ENCODE assay signal across 8 cellular contexts in the genomic region with DNA sequence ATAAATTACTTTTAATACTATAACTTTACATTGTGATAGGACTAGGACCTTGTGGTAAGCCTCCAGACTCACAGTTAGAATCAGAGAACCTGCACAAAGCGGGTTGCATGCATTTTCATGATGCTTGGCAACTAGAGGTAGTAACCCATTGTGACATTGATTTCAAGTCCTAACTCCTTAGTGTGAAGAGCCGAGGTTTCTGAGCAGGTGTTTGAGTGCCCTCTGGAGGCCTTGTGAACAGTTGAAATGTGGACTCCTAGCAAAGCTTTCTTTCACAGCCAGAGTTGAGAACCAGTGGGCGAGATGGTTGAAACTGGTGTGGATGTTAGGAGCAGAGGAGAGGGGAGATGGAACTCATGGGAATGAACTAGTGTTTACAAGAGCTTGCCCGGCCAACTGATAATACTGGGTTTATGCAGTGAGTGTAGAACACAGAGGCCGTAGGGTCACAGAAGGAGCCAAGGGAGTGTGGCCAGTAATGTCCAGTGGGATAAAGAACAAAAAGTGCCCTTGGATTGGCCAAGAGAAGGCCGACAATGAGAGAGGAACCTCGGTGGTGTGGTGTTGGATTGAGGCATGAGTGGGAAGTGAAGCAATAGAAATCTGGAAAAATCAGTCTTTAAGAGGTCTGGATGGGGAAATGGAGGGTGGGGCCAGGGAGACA. TPM values are rescaled to one million over a fixed set of nuclear protein-coding genes. Genes with fewer than 3 reads are reported as not detected.
DNase-seq lines count a peak whose midpoint lies in the region; ATAC-seq, FAIRE-seq and TF ChIP-seq lines count a peak whose summit lies in the region.

No MANE protein-coding gene starts in this region.

- 49 to 65% (median 60%) methylated on average over 7 of the region's 7 CpGs for WGBS in psoas muscle, 3 donors

- peaks cover 17% of the 10 kb centered on the region for H3K4me1 ChIP-seq in psoas muscle

- H3K27me3 ChIP-seq in psoas muscle (ENCODE audit: insufficient read depth in 3 of 3, low read length in 2 of 3) = no peaks in the 10 kb centered on the region

- FAIRE-seq in HTR-8/SVneo (lab: Jason Lieb, UNC) = no peak

- CTCF ChIA-PET in activated naive CD4-positive, alpha-beta T cell treated with anti-CD3 and anti-CD28 coated beads for 36 hours (lab: Charles Lee) = interaction anchor here (1.0 to 6.4 kb wide), 5 partner anchors 12 to 81 kb away, joined by 3 to 55 read pairs (median 3); no protein-coding TSS in a partner anchor

- intact Hi-C loops in activated naive CD4-positive, alpha-beta T cell treated with anti-CD3 and anti-CD28 coated beads for 36 hours (cut with micrococcal nuclease) = loop anchor here (1.0 kb wide), 1 partner anchor 79 kb away; no protein-coding TSS in a partner anchor
- intact Hi-C loops in head of caudate nucleus (cut with DNase I) = loop anchor here (10.0 kb wide), 1 partner anchor 79 kb away; no protein-coding TSS in a partner anchor
- intact Hi-C loops in psoas muscle (cut with DNase I) = loop anchor here (2.0 to 10.0 kb wide), 3 partner anchors 79 to 349 kb away; a partner anchor contains a TSS

- H3K4me3 Mint-ChIP-seq in activated naive CD4-positive, alpha-beta T cell treated with anti-CD3 and anti-CD28 coated beads for 36 hours = no peak overlapping the region

- peaks cover 16% of the 10 kb centered on the region for H3K4me1 Mint-ChIP-seq in activated naive CD4-positive, alpha-beta T cell treated with anti-CD3 and anti-CD28 coated beads for 36 hours (ENCODE audit: low read depth)

- DNase-seq in DMS53 treated with DMSO at 0.1 percent for 48 hours (lab: John Stamatoyannopoulos, UW; ENCODE audit: unreplicated experiment) (peak; percentile 40), HTR-8/SVneo (ENCODE audit: insufficient read length, low spot score) (peak; percentile 32), RKO (ENCODE audit: low spot score) (peak; percentile 77), head of caudate nucleus (peak in 39 of 42 donors; percentile 35 to 85 (median 64)), psoas muscle (no peak)
- DNase-seq in activated naive CD4-positive, alpha-beta T cell treated with anti-CD3 and anti-CD28 coated beads for 36 hours = peak; percentile 63

- H3K9me3 ChIP-seq in psoas muscle = no peaks in the 10 kb centered on the region

- ATAC-seq in psoas muscle = peak; percentile 58 to 91 (median 84)
- ATAC-seq in GM21619 (IDR thresholded peaks at IDR 0.05; ENCODE audit: unreplicated experiment) = no peak
- ATAC-seq in HG02763 (IDR thresholded peaks at IDR 0.05; ENCODE audit: unreplicated experiment) = no peak

- H3K4me3 ChIP-seq in psoas muscle = no peak overlapping the region

- no peak overlapping the region for H3K27ac Mint-ChIP-seq in activated naive CD4-positive, alpha-beta T cell treated with anti-CD3 and anti-CD28 coated beads for 36 hours

- H3K27me3 Mint-ChIP-seq in activated naive CD4-positive, alpha-beta T cell treated with anti-CD3 and anti-CD28 coated beads for 36 hours (ENCODE audit: low read depth) = no peaks in the 10 kb centered on the region

- H3K36me3 Mint-ChIP-seq in activated naive CD4-positive, alpha-beta T cell treated with anti-CD3 and anti-CD28 coated beads for 36 hours (ENCODE audit: low read depth) = peaks cover 7% of the 10 kb centered on the region

- peak; percentile 56 for TF ChIP-seq CTCF in psoas muscle (IDR thresholded peaks at IDR 0.05)

- no peak overlapping the region for H3K27ac ChIP-seq in psoas muscle

- H3K36me3 ChIP-seq in psoas muscle (ENCODE audit: insufficient read depth in 1 of 2, low read depth in 1 of 2) = peaks cover 0 to 11% of the 10 kb centered on the region in 2 donors

- no peaks in the 10 kb centered on the region for H3K9me3 Mint-ChIP-seq in activated naive CD4-positive, alpha-beta T cell treated with anti-CD3 and anti-CD28 coated beads for 36 hours

RNA-seq across cellular contexts. Expression of a gene that starts 10.9 kb away (rescaled TPM):
- 10 to 100 TPM; 42.2 to 46.0 TPM for total RNA-seq in activated naive CD4-positive, alpha-beta T cell treated with anti-CD3 and anti-CD28 coated beads for 36 hours
- 10 to 100 TPM; 36.0 to 46.0 (median 41.9) TPM for total RNA-seq in psoas muscle
- 10 to 100 TPM; 25.1 to 69.3 (median 28.5) TPM for polyA plus RNA-seq in psoas muscle

RNA-seq across cellular contexts. Expression of a gene that starts 11.3 kb away (rescaled TPM):
- 1 to 10 TPM; 3.3 to 3.7 TPM for total RNA-seq in activated naive CD4-positive, alpha-beta T cell treated with anti-CD3 and anti-CD28 coated beads for 36 hours
- total RNA-seq in psoas muscle = 10 to 100 TPM; 27.9 to 41.9 (median 36.7) TPM
- polyA plus RNA-seq in psoas muscle = 10 to 100 TPM; 37.9 to 83.2 (median 43.5) TPM

Comparison
In these comparisons a context has a peak if more than half of its experiments do, and no peak if none do; other contexts are left out.
1. DNase-seq: peak in DMS53 treated with DMSO at 0.1 percent for 48 hours (single experiment), HTR-8/SVneo (single experiment), RKO (single experiment), activated naive CD4-positive, alpha-beta T cell treated with anti-CD3 and anti-CD28 coated beads for 36 hours (single experiment) and head of caudate nucleus (39 of 42); none in psoas muscle (0 of 2).
2. ATAC-seq: peak in psoas muscle (4 of 4); none in GM21619 (single experiment) and HG02763 (single experiment).
3. RNA of a gene that starts 11.3 kb away (total RNA-seq): 27.9 to 41.9 TPM in psoas muscle; 3.3 to 3.7 TPM in activated naive CD4-positive, alpha-beta T cell treated with anti-CD3 and anti-CD28 coated beads for 36 hours; every median in the first group is over 4 times any median in the second.